In the genomic region with DNA sequence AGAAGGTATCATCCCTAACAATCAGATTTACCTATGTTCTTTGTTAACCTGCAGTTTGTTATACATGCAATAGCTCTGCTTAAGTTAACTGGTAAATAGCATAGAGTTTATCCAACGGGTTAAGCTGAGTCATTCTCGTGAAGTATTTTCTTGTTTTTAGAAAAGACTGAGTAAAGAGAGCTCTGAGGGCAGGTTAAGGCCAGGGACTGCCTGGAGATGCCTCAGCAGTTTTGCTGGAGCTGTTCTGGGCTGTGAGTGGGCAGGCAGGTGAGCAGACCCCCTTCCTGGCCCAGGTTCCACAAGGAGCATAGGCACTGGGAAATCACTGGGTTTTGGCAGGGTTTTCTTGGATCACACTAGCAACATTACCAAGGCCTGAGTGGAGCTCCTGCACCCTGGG, we compare ENCODE assay signal across 1 cellular context.
TF ChIP-seq lines count a peak whose summit lies in the region.

No MANE protein-coding gene starts in this region.

TF ChIP-seq in GM23338, 12 proteins besides CTCF, POLR2A, EP300 and RAD21 (continued from another document):
- TF ChIP-seq ZNF462 (CRISPR knock-in tag; IDR thresholded peaks at IDR 0.05) (no peak), JUNB (IDR thresholded peaks at IDR 0.05; ENCODE audit: unreplicated experiment) (no peak), CREB1 (CRISPR knock-in tag; IDR thresholded peaks at IDR 0.05; ENCODE audit: low read depth) (no peak), ETS1 (IDR thresholded peaks at IDR 0.05) (no peak), POLR2AphosphoS5 (IDR thresholded peaks at IDR 0.05; ENCODE audit: low read depth) (no peak), STAT1 (IDR thresholded peaks at IDR 0.05; ENCODE audit: unreplicated experiment) (no peak), EZH2phosphoT487 (IDR thresholded peaks at IDR 0.05; ENCODE audit: unreplicated experiment) (no peak)
- TF ChIP-seq, protein P1, sequence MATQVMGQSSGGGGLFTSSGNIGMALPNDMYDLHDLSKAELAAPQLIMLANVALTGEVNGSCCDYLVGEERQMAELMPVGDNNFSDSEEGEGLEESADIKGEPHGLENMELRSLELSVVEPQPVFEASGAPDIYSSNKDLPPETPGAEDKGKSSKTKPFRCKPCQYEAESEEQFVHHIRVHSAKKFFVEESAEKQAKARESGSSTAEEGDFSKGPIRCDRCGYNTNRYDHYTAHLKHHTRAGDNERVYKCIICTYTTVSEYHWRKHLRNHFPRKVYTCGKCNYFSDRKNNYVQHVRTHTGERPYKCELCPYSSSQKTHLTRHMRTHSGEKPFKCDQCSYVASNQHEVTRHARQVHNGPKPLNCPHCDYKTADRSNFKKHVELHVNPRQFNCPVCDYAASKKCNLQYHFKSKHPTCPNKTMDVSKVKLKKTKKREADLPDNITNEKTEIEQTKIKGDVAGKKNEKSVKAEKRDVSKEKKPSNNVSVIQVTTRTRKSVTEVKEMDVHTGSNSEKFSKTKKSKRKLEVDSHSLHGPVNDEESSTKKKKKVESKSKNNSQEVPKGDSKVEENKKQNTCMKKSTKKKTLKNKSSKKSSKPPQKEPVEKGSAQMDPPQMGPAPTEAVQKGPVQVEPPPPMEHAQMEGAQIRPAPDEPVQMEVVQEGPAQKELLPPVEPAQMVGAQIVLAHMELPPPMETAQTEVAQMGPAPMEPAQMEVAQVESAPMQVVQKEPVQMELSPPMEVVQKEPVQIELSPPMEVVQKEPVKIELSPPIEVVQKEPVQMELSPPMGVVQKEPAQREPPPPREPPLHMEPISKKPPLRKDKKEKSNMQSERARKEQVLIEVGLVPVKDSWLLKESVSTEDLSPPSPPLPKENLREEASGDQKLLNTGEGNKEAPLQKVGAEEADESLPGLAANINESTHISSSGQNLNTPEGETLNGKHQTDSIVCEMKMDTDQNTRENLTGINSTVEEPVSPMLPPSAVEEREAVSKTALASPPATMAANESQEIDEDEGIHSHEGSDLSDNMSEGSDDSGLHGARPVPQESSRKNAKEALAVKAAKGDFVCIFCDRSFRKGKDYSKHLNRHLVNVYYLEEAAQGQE (IDR thresholded peaks at IDR 0.05; ENCODE audit: unreplicated experiment) = no peak
